ENCODE assay signal across 25 cellular contexts in the genomic region with DNA sequence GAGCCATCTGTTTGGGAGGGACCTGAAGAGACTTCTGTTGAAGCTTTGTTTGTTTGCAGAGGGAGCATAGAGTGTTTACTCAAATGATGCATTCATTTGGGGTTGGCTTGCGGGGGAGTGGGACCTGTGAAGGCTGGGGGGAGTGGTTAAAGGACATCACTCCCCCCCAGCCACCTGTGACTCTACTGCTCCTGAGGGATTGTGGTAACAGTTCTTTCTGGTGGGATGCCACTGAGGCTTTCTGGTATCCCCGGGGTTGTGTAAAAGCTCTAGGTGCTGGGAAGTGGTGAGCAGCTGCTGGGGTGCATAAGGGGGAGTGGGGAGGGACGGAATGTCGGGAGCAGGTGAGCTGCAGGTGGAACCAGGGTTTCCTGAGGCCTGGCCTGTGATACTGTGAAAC.
"Had no signal": no experiment of that assay in that cellular context is flagged by ENCODE, and none has a peak within 500 bp of the region (broad histone marks: within the 10 kb centered on the region; RNA-seq: fewer than 3 reads in every experiment).

No MANE protein-coding gene starts in this region.

- H3K27me3 ChIP-seq: adrenal gland, Peyer's patch, SJCRH30 had no signal

- ATAC-seq: activated T-helper 17 cell treated with anti-CD3 and anti-CD28 coated beads, Interleukin-2, amount 50 U/mL, for 72 hours; K562 had no signal

- DNase-seq: activated CD4-positive, alpha-beta memory T cell treated with anti-CD3 and anti-CD28 coated beads, Interleukin-2, amount 10 ng/mL, durations not matched to agents 7 days and 5 days; activated CD4-positive, alpha-beta T cell treated with anti-CD3 and anti-CD28 coated beads, Interleukin-2, amount 50 U/mL, for 1 hour; activated CD4-positive, CD25-positive, alpha-beta regulatory T cell; activated gamma-delta T cell; activated naive CD4-positive, alpha-beta T cell treated with anti-CD3 and anti-CD28 coated beads, Interleukin-2, amount 50 U/mL, for 16 hours; activated naive CD8-positive, alpha-beta T cell treated with anti-CD3 and anti-CD28 coated beads, Interleukin-2, amount 10 ng/mL, durations not matched to agents 7 days and 5 days; activated T-cell treated with anti-CD3 and anti-CD28 coated beads for 4 hours; activated T-cell treated with anti-CD3 and anti-CD28 coated beads, Interleukin-2, amount 50 U/mL, for 48 hours; adrenal gland; anterior cingulate cortex; Karpas-422; NCI-H146; NCI-H2029; NCI-H524 treated with DMSO at 0.1 percent for 48 hours; NCI-H82; Peyer's patch; Right ventricle myocardium superior; SJCRH30; SK-N-SH; T-helper 1 cell had no signal

- H3K27ac ChIP-seq: adrenal gland, coronary artery, Peyer's patch, RWPE1, SJCRH30, VCaP had no signal
